23 cellular contexts compared by ENCODE assay signal in the genomic region with DNA sequence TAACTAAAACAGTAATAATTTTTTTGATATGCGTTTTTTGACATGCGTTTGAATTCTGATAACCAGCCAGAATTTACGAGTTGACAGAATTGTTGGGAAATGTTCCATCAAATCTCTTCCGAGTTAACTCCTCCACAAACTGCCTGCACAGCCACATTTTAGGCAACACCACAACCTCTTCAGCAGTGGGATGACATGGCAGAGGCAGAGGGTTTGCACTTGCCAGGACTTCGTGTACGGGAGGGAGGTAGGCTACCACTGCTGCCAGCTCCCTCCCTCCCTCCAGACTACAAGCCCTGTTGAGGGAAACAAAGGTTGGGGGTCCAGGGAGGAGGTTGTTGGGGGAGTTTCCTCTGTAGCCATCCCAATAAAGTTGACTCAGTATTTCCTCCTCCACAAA. TPM values are rescaled to one million over a fixed set of nuclear protein-coding genes. Genes with fewer than 3 reads are reported as not detected.
DNase-seq lines count a peak whose midpoint lies in the region; FAIRE-seq and TF ChIP-seq lines count a peak whose summit lies in the region.
"Had no signal": no experiment of that assay in that cellular context is flagged by ENCODE, and none has a peak within 500 bp of the region (broad histone marks: within the 10 kb centered on the region; RNA-seq: fewer than 3 reads in every experiment).

No MANE protein-coding gene starts in this region.

- FAIRE-seq in HTR-8/SVneo (lab: Jason Lieb, UNC) = no peak
- FAIRE-seq: colon, endometrium, frontal cortex, G401.6, HepG2 had no signal

- H3K36me3 ChIP-seq in muscle layer of duodenum (ENCODE audit: control insufficient read depth in 1 of 2, insufficient read depth in 2 of 2, low read length in 2 of 2) = no peaks in the 10 kb centered on the region
- H3K36me3 ChIP-seq in tibial nerve = no peaks in the 10 kb centered on the region
- no peaks in the 10 kb centered on the region for H3K36me3 ChIP-seq in Caco-2 (ENCODE audit: control insufficient read depth, insufficient read depth, low read length)
- H3K36me3 ChIP-seq: suprapubic skin had no signal

- peaks cover 0 to 13% of the 10 kb centered on the region in 2 donors for H3K4me1 ChIP-seq in muscle layer of duodenum (ENCODE audit: control insufficient read depth in 1 of 2, insufficient read depth in 2 of 2, low read length in 2 of 2)
- H3K4me1 ChIP-seq in tibial nerve = peaks cover 0 to 26% (median 0%) of the 10 kb centered on the region in 4 donors
- H3K4me1 ChIP-seq in Caco-2 = no peaks in the 10 kb centered on the region
- H3K4me1 ChIP-seq: parathyroid adenoma had no signal

- TF ChIP-seq CTCF in NB4 (IDR thresholded peaks at IDR 0.05; ENCODE audit: low read depth, low read length) = no peak
- no peak for TF ChIP-seq CTCF in fibroblast of pulmonary artery (IDR thresholded peaks at IDR 0.05; ENCODE audit: low read length, missing control alignments)
- no peak for TF ChIP-seq CTCF in tibial nerve (IDR thresholded peaks at IDR 0.05)
- no peak for TF ChIP-seq CTCF in Caco-2 (IDR thresholded peaks at IDR 0.05; ENCODE audit: insufficient read depth in 1 of 2, low read depth in 1 of 2, low read length in 1 of 2, severe bottlenecking in 1 of 2, unreplicated experiment in 1 of 2)

- TF ChIP-seq EP300 in tibial nerve (IDR thresholded peaks at IDR 0.05) = no peak

- DNase-seq in NB4 (ENCODE audit: low read depth) (peak; percentile 71), fibroblast of pulmonary artery (ENCODE audit: low read depth) (peak; percentile 55), tibial nerve (ENCODE audit: low spot score in 2 of 2) (no peak), NCI-H2107 treated with DMSO at 0.1 percent for 48 hours (lab: John Stamatoyannopoulos, UW; ENCODE audit: unreplicated experiment) (no peak), Caco-2 (no peak), HTR-8/SVneo (ENCODE audit: insufficient read length, low spot score) (no peak), NCI-H774 (lab: John Stamatoyannopoulos, UW) (no peak)
- DNase-seq: activated CD4-positive, CD25-positive, alpha-beta regulatory T cell; activated CD8-positive, alpha-beta T cell treated with anti-CD3 and anti-CD28 coated beads, Interleukin-2, amount 10 ng/mL, durations not matched to agents 7 days and 5 days; activated naive CD4-positive, alpha-beta T cell treated with anti-CD3 and anti-CD28 coated beads, Interleukin-2, amount 50 U/mL, for 16 hours; activated T-cell treated with anti-CD3 and anti-CD28 coated beads, Interleukin-2, amount 50 U/mL, for 48 hours; NCI-H526; stimulated activated CD8-positive, alpha-beta memory T cell treated with anti-CD3 and anti-CD28 coated beads, Interleukin-4, amount 100 ng/mL, for 48 hours; T-helper 2 cell had no signal

- no peak overlapping the region for H3K4me3 ChIP-seq in NB4 (ENCODE audit: low read depth, low read length)
- H3K4me3 ChIP-seq in fibroblast of pulmonary artery (replicated peaks; ENCODE audit: low read depth, low read length) = no peak overlapping the region
- peak overlapping the region; percentile 12 to 44 for H3K4me3 ChIP-seq in muscle layer of duodenum (ENCODE audit: low read depth in 1 of 2, low read length in 2 of 2)
- H3K4me3 ChIP-seq in tibial nerve = peak overlapping the region in 1 of 4 donors; percentile 17
- no peak overlapping the region for H3K4me3 ChIP-seq in Caco-2 (ENCODE audit: low read depth, low read length)
- H3K4me3 ChIP-seq: smooth muscle cell, suprapubic skin had no signal

- no peak overlapping the region for H3K4me3 Mint-ChIP-seq in Caco-2 (ENCODE audit: unreplicated experiment)
- H3K4me3 Mint-ChIP-seq: activated CD8-positive, alpha-beta T cell treated with anti-CD3 and anti-CD28 coated beads, Interleukin-2, amount 10 ng/mL, durations not matched to agents 7 days and 5 days had no signal

- no peaks in the 10 kb centered on the region for H3K9me3 ChIP-seq in muscle layer of duodenum (ENCODE audit: control insufficient read depth in 1 of 2, low read length in 2 of 2)
- H3K9me3 ChIP-seq in tibial nerve = no peaks in the 10 kb centered on the region
- H3K9me3 ChIP-seq in Caco-2 = no peaks in the 10 kb centered on the region
- H3K9me3 ChIP-seq: suprapubic skin had no signal

- H3K27ac Mint-ChIP-seq in Caco-2 (ENCODE audit: unreplicated experiment) = no peak overlapping the region
- H3K27ac Mint-ChIP-seq: activated CD8-positive, alpha-beta T cell treated with anti-CD3 and anti-CD28 coated beads, Interleukin-2, amount 10 ng/mL, durations not matched to agents 7 days and 5 days had no signal

- no peak overlapping the region for H3K27ac ChIP-seq in muscle layer of duodenum (ENCODE audit: low read length)
- H3K27ac ChIP-seq in tibial nerve = peak overlapping the region in 3 of 4 donors; percentile 37 to 78 (median 61)
- H3K27ac ChIP-seq: parathyroid adenoma, suprapubic skin had no signal

- POLR2A ChIA-PET in Caco-2 (lab: Charles Lee) = no interaction called here

- H3K9me3 Mint-ChIP-seq in Caco-2 (ENCODE audit: unreplicated experiment) = no peaks in the 10 kb centered on the region

- no peaks in the 10 kb centered on the region for H3K36me3 Mint-ChIP-seq in Caco-2 (ENCODE audit: insufficient read depth, unreplicated experiment)

- 29% methylated on average over 6 of the region's 6 CpGs for whole genome bisulfite sequencing in tibial nerve, 2 donors

- BruUV-seq in Caco-2 (replicated peaks; lab: Mats Ljungman, UMichigan) = no TSS peak

- TF ChIP-seq POLR2A in NB4 (IDR thresholded peaks at IDR 0.05; ENCODE audit: extremely low read depth, insufficient read length) = no peak
- TF ChIP-seq POLR2A in tibial nerve (IDR thresholded peaks at IDR 0.05) = no peak

- intact Hi-C loops in Caco-2 (cut with micrococcal nuclease; ENCODE audit: unreplicated experiment) = no loop called here

- CTCF ChIA-PET in Caco-2 (lab: Charles Lee) = no interaction called here

- no peaks in the 10 kb centered on the region for H3K27me3 ChIP-seq in muscle layer of duodenum (ENCODE audit: low read depth, low read length)
- no peaks in the 10 kb centered on the region for H3K27me3 ChIP-seq in tibial nerve
- no peaks in the 10 kb centered on the region for H3K27me3 ChIP-seq in Caco-2 (replicated peaks; ENCODE audit: control insufficient read depth, insufficient read depth, low read length)
- H3K27me3 ChIP-seq: suprapubic skin had no signal

- H3K4me1 Mint-ChIP-seq in Caco-2 (ENCODE audit: low read depth, unreplicated experiment) = no peaks in the 10 kb centered on the region

- H3K27me3 Mint-ChIP-seq in Caco-2 (ENCODE audit: insufficient read depth, unreplicated experiment) = no peaks in the 10 kb centered on the region

RNA-seq across cellular contexts. Expression of gene ACTR6, which starts 14.5 kb away (rescaled TPM):
- total RNA-seq in tibial nerve (10 to 100 TPM; 11.1 to 19.5 (median 15.5) TPM), Caco-2 (2022) (25.0 and 26.0 TPM in 2 replicates)

RNA-seq across cellular contexts. Expression of gene BLTP3B, which starts 43.4 kb away (rescaled TPM):
- 10 to 100 TPM; 30.2 to 42.0 (median 41.2) TPM for total RNA-seq in tibial nerve
- total RNA-seq in Caco-2 (2022) = 26.6 and 29.6 TPM in 2 replicates

Comparison
In these comparisons a context has a peak if more than half of its experiments do, and no peak if none do; other contexts are left out.
1. DNase-seq: peak in NB4 (single experiment) and fibroblast of pulmonary artery (single experiment); none in tibial nerve (0 of 2), NCI-H2107 treated with DMSO at 0.1 percent for 48 hours (single experiment), Caco-2 (0 of 2), HTR-8/SVneo (single experiment) and NCI-H774 (single experiment).
2. H3K4me3 ChIP-seq: peak in muscle layer of duodenum (2 of 2); none in NB4 (single experiment), fibroblast of pulmonary artery (single experiment) and Caco-2 (single experiment).